In genomic region chr11:66332371-66333219, GRCh38 we compare ENCODE assay signal across 17 cellular contexts. TPM values are rescaled to one million over a fixed set of nuclear protein-coding genes. Genes with fewer than 3 reads are reported as not detected.
"Had no signal": no experiment of that assay in that cellular context is flagged by ENCODE, and none has a peak within 500 bp of the region (broad histone marks: within the 10 kb centered on the region; RNA-seq: fewer than 3 reads in every experiment).

No MANE protein-coding gene starts in this region.

- H3K9me3 Mint-ChIP-seq: activated CD4-positive, alpha-beta memory T cell treated with anti-CD3 and anti-CD28 coated beads for 36 hours; memory B cell; natural killer cell treated with Interleukin-12 subunit alpha and Interleukin-12 subunit beta and Interleukin-15 and Interleukin-18, amount 100 ng/mL, for 72 hours; T-cell had no signal

- H3K4me3 ChIP-seq: gastroesophageal sphincter, stomach, thyroid gland, uterus had no signal

- H3K9me3 ChIP-seq: gastroesophageal sphincter, stomach, thyroid gland, uterus had no signal

- H3K36me3 ChIP-seq: uterus had no signal

- H3K27me3 Mint-ChIP-seq: activated CD4-positive, alpha-beta memory T cell treated with anti-CD3 and anti-CD28 coated beads for 36 hours; T-cell had no signal

- H3K27ac Mint-ChIP-seq: activated CD4-positive, alpha-beta memory T cell treated with anti-CD3 and anti-CD28 coated beads for 36 hours; memory B cell; natural killer cell treated with Interleukin-12 subunit alpha and Interleukin-12 subunit beta and Interleukin-15 and Interleukin-18, amount 100 ng/mL, for 72 hours; T-cell had no signal

- H3K4me3 Mint-ChIP-seq: activated CD4-positive, alpha-beta memory T cell treated with anti-CD3 and anti-CD28 coated beads for 36 hours; memory B cell; natural killer cell treated with Interleukin-12 subunit alpha and Interleukin-12 subunit beta and Interleukin-15 and Interleukin-18, amount 100 ng/mL, for 72 hours; T-cell had no signal

- ATAC-seq: gastroesophageal sphincter; left colon; natural killer cell treated with Interleukin-12 subunit alpha and Interleukin-12 subunit beta and Interleukin-15 and Interleukin-18, amount 100 ng/mL, for 72 hours; T-cell had no signal

- H3K27ac ChIP-seq: gastroesophageal sphincter, stomach, thyroid gland, uterus had no signal

- H3K36me3 Mint-ChIP-seq: natural killer cell treated with Interleukin-12 subunit alpha and Interleukin-12 subunit beta and Interleukin-15 and Interleukin-18, amount 100 ng/mL, for 72 hours; T-cell had no signal

- H3K27me3 ChIP-seq: gastroesophageal sphincter, stomach, thyroid gland, uterus had no signal

- DNase-seq: activated CD4-positive, alpha-beta memory T cell treated with anti-CD3 and anti-CD28 coated beads for 36 hours; activated CD8-positive, alpha-beta memory T cell treated with anti-CD3 and anti-CD28 coated beads, Interleukin-2, amount 50 U/mL, for 48 hours; dermis blood vessel endothelial cell; hypothalamus; left colon; occipital lobe; stimulated activated CD4-positive, alpha-beta T cell treated with anti-CD3 and anti-CD28 coated beads, Interleukin-15, amount 100 ng/mL, for 24 hours; stimulated activated CD4-positive, alpha-beta T cell treated with anti-CD3 and anti-CD28 coated beads, Interleukin-4, amount 100 ng/mL, for 24 hours; stomach; T-cell; T1000; thyroid gland; uterus had no signal

RNA-seq across cellular contexts. Expression of gene CD248, which starts 15.8 kb away (rescaled TPM):
- total RNA-seq: activated CD4-positive, alpha-beta memory T cell treated with anti-CD3 and anti-CD28 coated beads for 36 hours; pulmonary artery endothelial cell had no signal
